10 cellular contexts compared by ENCODE assay signal in genomic region chr16:18804540-18804939, GRCh38. TPM values are rescaled to one million over a fixed set of nuclear protein-coding genes. Genes with fewer than 3 reads are reported as not detected.
DNase-seq lines count a peak whose midpoint lies in the region; ATAC-seq, FAIRE-seq and TF ChIP-seq lines count a peak whose summit lies in the region.
"Had no signal": no experiment of that assay in that cellular context is flagged by ENCODE, and none has a peak within 500 bp of the region (broad histone marks: within the 10 kb centered on the region; RNA-seq: fewer than 3 reads in every experiment).

No MANE protein-coding gene starts in this region.

- WGBS in GM12878 (ENCODE audit: insufficient coverage, insufficient replicate concordance, low lambda C conversion rate, missing lambda C conversion rate) = 84% methylated on average over 3 of the region's 3 CpGs
- WGBS in pancreas, 2 donors = 66 to 78% methylated on average over 3 of the region's 3 CpGs

- peaks cover 16% of the 10 kb centered on the region for H3K79me2 ChIP-seq in KMS-11 (ENCODE audit: insufficient read depth, low read depth)
- peaks cover 19% of the 10 kb centered on the region for H3K79me2 ChIP-seq in GM12878 (ENCODE audit: control insufficient read depth, insufficient read depth, low read length)

- peaks cover 31% of the 10 kb centered on the region for H3K4me1 Mint-ChIP-seq in CD4-positive, alpha-beta T cell (ENCODE audit: low read depth)
- peaks cover 19 to 49% (median 39%) of the 10 kb centered on the region in 4 donors for H3K4me1 Mint-ChIP-seq in naive thymus-derived CD8-positive, alpha-beta T cell

- no peak overlapping the region for H2AFZ ChIP-seq in KMS-11 (ENCODE audit: low read depth)
- H2AFZ ChIP-seq in GM12878 (ENCODE audit: control insufficient read depth, low read depth, low read length) = no peak overlapping the region

- H3K9me3 Mint-ChIP-seq in CD4-positive, alpha-beta T cell = no peaks in the 10 kb centered on the region
- H3K9me3 Mint-ChIP-seq in naive thymus-derived CD8-positive, alpha-beta T cell = peaks cover 0 to 2% (median 0%) of the 10 kb centered on the region in 9 donors

- no peak overlapping the region for H3K27ac ChIP-seq in CD4-positive, alpha-beta T cell (ENCODE audit: low read depth, low read length)
- H3K27ac ChIP-seq in KMS-11 (peak overlapping the region; percentile 4; the same call in 1 of the 2 replicates), GM12878 (ENCODE audit: control insufficient read depth, insufficient read depth) (0 out of 2 replicates have a peak overlapping the region, but pooled peaks have one; percentile 3), pancreas (no peak overlapping the region)

- H3K4me1 ChIP-seq in KMS-11 (ENCODE audit: low read depth, poor library complexity, severe bottlenecking) (peaks cover 16% of the 10 kb centered on the region), GM12878 (ENCODE audit: control insufficient read depth, insufficient read depth, low read length) (peaks cover 10% of the 10 kb centered on the region), pancreas (peaks cover 4 to 12% (median 7%) of the 10 kb centered on the region in 3 donors)

- H4K20me1 ChIP-seq in KMS-11 (ENCODE audit: insufficient read depth) = no peaks in the 10 kb centered on the region; the same call in 1 of the 2 replicates
- no peaks in the 10 kb centered on the region for H4K20me1 ChIP-seq in GM12878 (ENCODE audit: control insufficient read depth, insufficient read depth)

- intact Hi-C loops in CD4-positive, alpha-beta T cell (cut with DNase I, micrococcal nuclease) = loop anchor here (5.0 kb wide), 4 partner anchors 123 to 913 kb away; partner anchors contain the start of genes CCP110 (in 1 of the 2), COQ7 (in 1 of the 2), GDE1 (in 1 of the 2) and IQCK (in 1 of the 2)
- intact Hi-C loops in GM12878 (cut with micrococcal nuclease; ENCODE audit: unreplicated experiment) = loop anchor here (5.0 kb wide), 1 partner anchor 123 kb away; the partner anchor contains the start of gene SMG1
- intact Hi-C loops in pancreas (cut with DNase I) = no loop called here

- H3K27me3 Mint-ChIP-seq in CD4-positive, alpha-beta T cell = no peaks in the 10 kb centered on the region
- no peaks in the 10 kb centered on the region for H3K27me3 Mint-ChIP-seq in naive thymus-derived CD8-positive, alpha-beta T cell

- no peak for FAIRE-seq in GM12878 (lab: Jason Lieb, UNC)
- no peak for FAIRE-seq in pancreas (lab: Jason Lieb, UNC)

- SMC1A ChIA-PET in GM12878 (lab: Charles Lee; ENCODE audit: uncharacterized antibody, unreplicated experiment) = interaction anchor here (0.6 to 7.2 kb wide), 6 partner anchors 12 to 1511 kb away, joined by 3 to 64 read pairs (median 4); no protein-coding TSS in a partner anchor

- no peak overlapping the region for H3K4me3 Mint-ChIP-seq in CD4-positive, alpha-beta T cell
- H3K4me3 Mint-ChIP-seq in naive thymus-derived CD8-positive, alpha-beta T cell = peak overlapping the region in 1 of 10 donors; percentile 56

- no peak overlapping the region for H3K4me2 ChIP-seq in KMS-11
- no peak overlapping the region for H3K4me2 ChIP-seq in GM12878 (ENCODE audit: control insufficient read depth, insufficient read depth)

- no peaks in the 10 kb centered on the region for H3K27me3 ChIP-seq in CD4-positive, alpha-beta T cell (ENCODE audit: control insufficient read depth, insufficient read depth, low read length)
- no peaks in the 10 kb centered on the region for H3K27me3 ChIP-seq in KMS-11 (ENCODE audit: insufficient read depth, low read depth)
- H3K27me3 ChIP-seq in GM12878 (replicated peaks in 1 of 2; ENCODE audit: control insufficient read depth in 2 of 2, insufficient read depth in 2 of 2, low read length in 1 of 2) = no peaks in the 10 kb centered on the region
- H3K27me3 ChIP-seq in pancreas = no peaks in the 10 kb centered on the region

- TF ChIP-seq EP300 in GM12878 (IDR thresholded peaks at IDR 0.05; ENCODE audit: borderline replicate concordance in 1 of 2, control insufficient read depth in 1 of 2, low read depth in 2 of 2, low read length in 2 of 2) = no peak

- no peak for TF ChIP-seq RAD21 in GM12878 (IDR thresholded peaks at IDR 0.05; ENCODE audit: insufficient read depth, low read depth, low read length)

- POLR2A ChIA-PET in CD4-positive, alpha-beta T cell (lab: Charles Lee) = interaction anchor here (1.0 to 10.2 kb wide), 2 partner anchors 16 to 121 kb away, joined by 5 to 232 read pairs; partner anchors contain the start of genes RPS15A and SMG1
- POLR2A ChIA-PET in GM12878 (lab: Charles Lee) = interaction anchor here (0.6 to 8.9 kb wide), 4 partner anchors 16 to 154 kb away, joined by 3 to 128 read pairs (median 4); partner anchors contain the start of gene RPS15A
- POLR2A ChIA-PET in naive thymus-derived CD8-positive, alpha-beta T cell (lab: Charles Lee) = interaction anchor here (6.8 kb wide), 1 partner anchor 14 kb away, joined by 106 read pairs; the partner anchor contains the start of gene RPS15A

- H3K9me3 ChIP-seq in CD4-positive, alpha-beta T cell (ENCODE audit: control insufficient read depth, low read length) = no peaks in the 10 kb centered on the region
- H3K9me3 ChIP-seq in GM12878 (replicated peaks; ENCODE audit: control insufficient read depth, insufficient read depth, low read length) = no peaks in the 10 kb centered on the region
- no peaks in the 10 kb centered on the region for H3K9me3 ChIP-seq in pancreas

- peak overlapping the region; percentile 77 for H3K27ac Mint-ChIP-seq in CD4-positive, alpha-beta T cell
- peak overlapping the region in 7 of 10 donors; percentile 38 to 94 (median 55) for H3K27ac Mint-ChIP-seq in naive thymus-derived CD8-positive, alpha-beta T cell

- peaks cover 55% of the 10 kb centered on the region for H3K36me3 Mint-ChIP-seq in CD4-positive, alpha-beta T cell (ENCODE audit: low read depth)
- H3K36me3 Mint-ChIP-seq in naive thymus-derived CD8-positive, alpha-beta T cell = peaks cover 7 to 28% (median 9%) of the 10 kb centered on the region in 3 donors

- no peak overlapping the region for H3K4me3 ChIP-seq in KMS-11 (IDR thresholded peaks at IDR 0.05; ENCODE audit: insufficient read depth, low read depth, low read length)
- no peak overlapping the region for H3K4me3 ChIP-seq in GM12878
- no peak overlapping the region for H3K4me3 ChIP-seq in pancreas

- DNase-seq in CD4-positive, alpha-beta T cell = no peak
- DNase-seq in GM12878 (ENCODE audit: low read depth, low spot score) = no peak
- DNase-seq in naive thymus-derived CD8-positive, alpha-beta T cell = no peak
- DNase-seq in pancreas = no peak
- no peak for DNase-seq in mucosa of gallbladder (ENCODE audit: low spot score)
- DNase-seq: NCI-H2081 treated with DMSO at 0.1 percent for 48 hours, trophoblast cell had no signal

- no peak for TF ChIP-seq POLR2A in GM12878 (IDR thresholded peaks at IDR 0.05; ENCODE audit: low read depth, low read length)

- RAD21 ChIA-PET in GM12878 (lab: Charles Lee; ENCODE audit: unreplicated experiment) = interaction anchor here (0.7 to 6.9 kb wide), 5 partner anchors 16 to 170 kb away, joined by 3 to 71 read pairs (median 4); partner anchors contain the start of gene RPS15A

- H3K36me3 ChIP-seq in KMS-11 (ENCODE audit: insufficient read depth) = peaks cover 5% of the 10 kb centered on the region; the same call in 1 of the 2 replicates
- H3K36me3 ChIP-seq in GM12878 (ENCODE audit: control insufficient read depth in 2 of 2, insufficient read depth in 2 of 2, low read length in 1 of 2) = peaks cover 5 to 14% of the 10 kb centered on the region in 2 experiments
- peaks cover 0 to 12% (median 11%) of the 10 kb centered on the region in 3 donors for H3K36me3 ChIP-seq in pancreas

- no TSS peak for BruUV-seq in GM12878 (replicated peaks; lab: Mats Ljungman, UMichigan)

- TF ChIP-seq CTCF in CD4-positive, alpha-beta T cell (IDR thresholded peaks at IDR 0.05) = no peak
- TF ChIP-seq CTCF in KMS-11 (conservative IDR thresholded peaks at IDR 0.05; ENCODE audit: low read depth, low read length) (no peak), GM12878 (IDR thresholded peaks at IDR 0.05 in 2 of 3, conservative IDR thresholded peaks at IDR 0.05 in 1 of 3; ENCODE audit: control insufficient read depth in 2 of 3, extremely low read depth in 1 of 3, insufficient read depth in 1 of 3, low read depth in 3 of 3, low read length in 3 of 3) (no peak), pancreas (IDR thresholded peaks at IDR 0.05) (no peak)

- no peak for ATAC-seq in CD4-positive, alpha-beta T cell (ENCODE audit: poor library complexity)
- ATAC-seq in GM12878 (no peak), pancreas (no peak), HG02852 (IDR thresholded peaks at IDR 0.05; ENCODE audit: unreplicated experiment) (no peak), HG02798 (IDR thresholded peaks at IDR 0.05; ENCODE audit: poor library complexity, unreplicated experiment) (no peak)
- no peak for ATAC-seq in naive thymus-derived CD8-positive, alpha-beta T cell

- CTCF ChIA-PET in CD4-positive, alpha-beta T cell (lab: Charles Lee) = interaction anchor here (1.3 to 1.8 kb wide), 3 partner anchors 10 to 27 kb away, joined by 3 to 6 read pairs (median 4); no protein-coding TSS in a partner anchor
- CTCF ChIA-PET in GM12878 (lab: Yijun Ruan, JAX) = interaction anchor here (1.1 to 3.6 kb wide), 11 partner anchors 9 to 164 kb away, joined by 3 to 15 read pairs (median 4); partner anchors contain the start of gene RPS15A

- in situ Hi-C loops in GM12878 (cut with MboI) = loop anchor here (5.0 kb wide), 1 partner anchor 168 kb away; no protein-coding TSS in a partner anchor

- no peak overlapping the region for H3K9ac ChIP-seq in KMS-11
- H3K9ac ChIP-seq in GM12878 (ENCODE audit: control insufficient read depth, insufficient read depth, low read length) = no peak overlapping the region

RNA-seq across cellular contexts. Expression of gene ARL6IP1, which starts 3.2 kb away (rescaled TPM):
- 100 to 1,000 TPM; 109 to 111 TPM for total RNA-seq in CD4-positive, alpha-beta T cell
- total RNA-seq in GM12878 (2013; cell fraction: nucleolus; rRNA removed) = 152 and 163 TPM in 2 replicates
- total RNA-seq in GM12878 (2014; rRNA removed) (174 and 216 TPM in 2 replicates), GM12878 (2014; rRNA removed; fragmentation: Illumina TruSeq; extraction: Trizol) (127 and 130 TPM in 2 replicates), GM12878 (2021) (99.3 and 107 TPM in 2 replicates), pancreas (10 to 100 TPM; 28.9 to 73.3 (median 42.3) TPM), mucosa of gallbladder (154 TPM)
- polyA plus RNA-seq in GM12878 (2011; ENCODE audit: low read depth) = 61.9 TPM
- polyA plus RNA-seq in GM12878 (2011; rRNA removed) (269 and 375 TPM in 2 replicates), GM12878 (2014; fragmentation: Illumina TruSeq; extraction: Trizol) (154 and 197 TPM in 2 replicates), GM12878 (2014; fragmentation: Nextera tagmentation; extraction: Ambion mirVana) (100 to 1,000 TPM; 219 to 334 TPM), GM12878 (2014; rRNA removed) (106 and 110 TPM in 2 replicates), GM12878 (2016; fragmentation: Nextera tagmentation; extraction: Ambion mirVana) (100 to 1,000 TPM; 263 to 264 TPM), pancreas (10 to 100 TPM; 30.6 to 82.3 TPM)
- polyA plus RNA-seq in GM12878 (2011; cell fraction: cytosol; rRNA removed) = 117 and 194 TPM in 2 replicates
- polyA plus RNA-seq in GM12878 (2011; cell fraction: nucleus; rRNA removed) = 61.4 and 63.5 TPM in 2 replicates
- polyA plus RNA-seq in GM12878 (2012) = 88.8 and 115 TPM in 2 replicates
- 200 and 263 TPM in 2 replicates for polyA minus RNA-seq in GM12878 (2011; rRNA and poly(A)+ RNA removed)
- polyA minus RNA-seq in GM12878 (2011; cell fraction: cytosol; rRNA and poly(A)+ RNA removed) = 86.3 and 90.9 TPM in 2 replicates
- 32.9 and 43.9 TPM in 2 replicates for polyA minus RNA-seq in GM12878 (2011; cell fraction: nucleus; rRNA and poly(A)+ RNA removed)
- total RNA-seq in naive thymus-derived CD8-positive, alpha-beta T cell = 100 to 1,000 TPM; 102 to 106 TPM
- 100 to 1,000 TPM; 157 to 210 (median 169) TPM for polyA plus RNA-seq in naive thymus-derived CD8-positive, alpha-beta T cell

RNA-seq across cellular contexts. Expression of gene RPS15A, which starts 14.4 kb away (rescaled TPM):
- total RNA-seq in CD4-positive, alpha-beta T cell = 1,000 to 10,000 TPM; 3,821 to 3,943 TPM
- 436 and 466 TPM in 2 replicates for total RNA-seq in GM12878 (2013; cell fraction: nucleolus; rRNA removed)
- total RNA-seq in GM12878 (2014; rRNA removed) (2,382 and 2,699 TPM in 2 replicates), GM12878 (2014; rRNA removed; fragmentation: Illumina TruSeq; extraction: Trizol) (3,837 and 4,067 TPM in 2 replicates), GM12878 (2021) (2,387 and 2,491 TPM in 2 replicates), pancreas (100 to 1,000 TPM; 521 to 940 (median 762) TPM), mucosa of gallbladder (899 TPM)
- polyA plus RNA-seq in GM12878 (2011; ENCODE audit: low read depth) = 25,879 TPM
- polyA plus RNA-seq in GM12878 (2011; rRNA removed) (6,408 and 6,567 TPM in 2 replicates), GM12878 (2014; fragmentation: Illumina TruSeq; extraction: Trizol) (5,078 and 7,979 TPM in 2 replicates), GM12878 (2014; fragmentation: Nextera tagmentation; extraction: Ambion mirVana) (1,000 to 10,000 TPM; 2,843 to 3,155 TPM), GM12878 (2014; rRNA removed) (5,701 and 5,848 TPM in 2 replicates), GM12878 (2016; fragmentation: Nextera tagmentation; extraction: Ambion mirVana) (1,000 to 10,000 TPM; 1,566 to 1,602 TPM), pancreas (1,000 to 10,000 TPM; 1,660 to 1,808 TPM)
- polyA plus RNA-seq in GM12878 (2011; cell fraction: cytosol; rRNA removed) = 6,382 and 6,408 TPM in 2 replicates
- polyA plus RNA-seq in GM12878 (2011; cell fraction: nucleus; rRNA removed) = 1,845 and 1,986 TPM in 2 replicates
- 6,609 and 6,771 TPM in 2 replicates for polyA plus RNA-seq in GM12878 (2012)
- 1,460 and 2,424 TPM in 2 replicates for polyA minus RNA-seq in GM12878 (2011; rRNA and poly(A)+ RNA removed)
- polyA minus RNA-seq in GM12878 (2011; cell fraction: cytosol; rRNA and poly(A)+ RNA removed) = 279 and 295 TPM in 2 replicates
- polyA minus RNA-seq in GM12878 (2011; cell fraction: nucleus; rRNA and poly(A)+ RNA removed) = 116 and 153 TPM in 2 replicates
- total RNA-seq in naive thymus-derived CD8-positive, alpha-beta T cell = 1,000 to 10,000 TPM; 3,226 to 3,314 TPM
- polyA plus RNA-seq in naive thymus-derived CD8-positive, alpha-beta T cell = 1,000 to 10,000 TPM; 4,112 to 5,165 (median 4,927) TPM

Comparison
In these comparisons a context has a peak if more than half of its experiments do, and no peak if none do; other contexts are left out.
1. H3K27ac ChIP-seq: peak in KMS-11 (single experiment) and GM12878 (single experiment); none in CD4-positive, alpha-beta T cell (single experiment) and pancreas (0 of 4).
2. intact Hi-C loops: an anchor here in CD4-positive, alpha-beta T cell (5.0 kb wide) and GM12878 (5.0 kb wide); none called in pancreas.